ENCODE assay signal across 1 cellular context in the genomic region with DNA sequence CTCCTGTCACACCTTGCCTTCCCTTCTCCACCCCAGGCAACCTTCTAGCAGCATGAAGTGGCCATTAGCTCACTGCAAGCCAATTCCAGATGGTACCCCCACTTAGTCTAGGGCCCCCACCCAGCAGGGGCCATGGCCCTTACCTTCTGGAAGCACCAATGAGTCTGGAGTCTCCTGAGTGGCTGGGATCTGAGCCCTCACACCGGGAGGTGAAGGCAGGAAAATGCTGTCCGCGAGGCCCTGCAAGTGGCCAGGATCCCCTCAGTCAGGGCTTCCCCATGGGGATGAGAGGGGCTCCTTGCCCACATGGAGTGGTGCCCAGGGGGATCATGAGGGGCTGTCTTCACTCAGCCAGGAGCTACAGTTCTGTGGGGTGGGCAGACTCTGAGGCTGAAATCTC.
TF ChIP-seq lines count a peak whose summit lies in the region.

No MANE protein-coding gene starts in this region.

TF ChIP-seq in K562, 482 proteins besides CTCF, POLR2A, EP300 and RAD21:
- TF ChIP-seq SP2 (IDR thresholded peaks at IDR 0.05; ENCODE audit: extremely low read depth, low read depth, low read length, poor library complexity, severe bottlenecking) (no peak), ZNF830 (CRISPR knock-in tag; IDR thresholded peaks at IDR 0.05) (no peak), PCBP2 (IDR thresholded peaks at IDR 0.05; ENCODE audit: low read depth, low read length, poor library complexity, severe bottlenecking) (no peak), MIER1 (IDR thresholded peaks at IDR 0.05; ENCODE audit: low read depth) (no peak), NFE2 (IDR thresholded peaks at IDR 0.05; ENCODE audit: low read depth) (no peak), ARNT (IDR thresholded peaks at IDR 0.05) (no peak), RBM17 (IDR thresholded peaks at IDR 0.05; ENCODE audit: borderline replicate concordance, low read depth, low read length) (no peak), MNT (conservative IDR thresholded peaks at IDR 0.05) (no peak), SIX5 (IDR thresholded peaks at IDR 0.05; ENCODE audit: borderline replicate concordance in 1 of 2, insufficient read depth in 1 of 2, low read depth in 1 of 2, low read length in 2 of 2) (no peak), ZNF444 (CRISPR knock-in tag; IDR thresholded peaks at IDR 0.05) (no peak)
- TF ChIP-seq, protein P1, sequence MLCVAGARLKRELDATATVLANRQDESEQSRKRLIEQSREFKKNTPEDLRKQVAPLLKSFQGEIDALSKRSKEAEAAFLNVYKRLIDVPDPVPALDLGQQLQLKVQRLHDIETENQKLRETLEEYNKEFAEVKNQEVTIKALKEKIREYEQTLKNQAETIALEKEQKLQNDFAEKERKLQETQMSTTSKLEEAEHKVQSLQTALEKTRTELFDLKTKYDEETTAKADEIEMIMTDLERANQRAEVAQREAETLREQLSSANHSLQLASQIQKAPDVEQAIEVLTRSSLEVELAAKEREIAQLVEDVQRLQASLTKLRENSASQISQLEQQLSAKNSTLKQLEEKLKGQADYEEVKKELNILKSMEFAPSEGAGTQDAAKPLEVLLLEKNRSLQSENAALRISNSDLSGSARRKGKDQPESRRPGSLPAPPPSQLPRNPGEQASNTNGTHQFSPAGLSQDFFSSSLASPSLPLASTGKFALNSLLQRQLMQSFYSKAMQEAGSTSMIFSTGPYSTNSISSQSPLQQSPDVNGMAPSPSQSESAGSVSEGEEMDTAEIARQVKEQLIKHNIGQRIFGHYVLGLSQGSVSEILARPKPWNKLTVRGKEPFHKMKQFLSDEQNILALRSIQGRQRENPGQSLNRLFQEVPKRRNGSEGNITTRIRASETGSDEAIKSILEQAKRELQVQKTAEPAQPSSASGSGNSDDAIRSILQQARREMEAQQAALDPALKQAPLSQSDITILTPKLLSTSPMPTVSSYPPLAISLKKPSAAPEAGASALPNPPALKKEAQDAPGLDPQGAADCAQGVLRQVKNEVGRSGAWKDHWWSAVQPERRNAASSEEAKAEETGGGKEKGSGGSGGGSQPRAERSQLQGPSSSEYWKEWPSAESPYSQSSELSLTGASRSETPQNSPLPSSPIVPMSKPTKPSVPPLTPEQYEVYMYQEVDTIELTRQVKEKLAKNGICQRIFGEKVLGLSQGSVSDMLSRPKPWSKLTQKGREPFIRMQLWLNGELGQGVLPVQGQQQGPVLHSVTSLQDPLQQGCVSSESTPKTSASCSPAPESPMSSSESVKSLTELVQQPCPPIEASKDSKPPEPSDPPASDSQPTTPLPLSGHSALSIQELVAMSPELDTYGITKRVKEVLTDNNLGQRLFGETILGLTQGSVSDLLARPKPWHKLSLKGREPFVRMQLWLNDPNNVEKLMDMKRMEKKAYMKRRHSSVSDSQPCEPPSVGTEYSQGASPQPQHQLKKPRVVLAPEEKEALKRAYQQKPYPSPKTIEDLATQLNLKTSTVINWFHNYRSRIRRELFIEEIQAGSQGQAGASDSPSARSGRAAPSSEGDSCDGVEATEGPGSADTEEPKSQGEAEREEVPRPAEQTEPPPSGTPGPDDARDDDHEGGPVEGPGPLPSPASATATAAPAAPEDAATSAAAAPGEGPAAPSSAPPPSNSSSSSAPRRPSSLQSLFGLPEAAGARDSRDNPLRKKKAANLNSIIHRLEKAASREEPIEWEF (CRISPR knock-in tag; IDR thresholded peaks at IDR 0.05) = no peak
- TF ChIP-seq, protein P2, sequence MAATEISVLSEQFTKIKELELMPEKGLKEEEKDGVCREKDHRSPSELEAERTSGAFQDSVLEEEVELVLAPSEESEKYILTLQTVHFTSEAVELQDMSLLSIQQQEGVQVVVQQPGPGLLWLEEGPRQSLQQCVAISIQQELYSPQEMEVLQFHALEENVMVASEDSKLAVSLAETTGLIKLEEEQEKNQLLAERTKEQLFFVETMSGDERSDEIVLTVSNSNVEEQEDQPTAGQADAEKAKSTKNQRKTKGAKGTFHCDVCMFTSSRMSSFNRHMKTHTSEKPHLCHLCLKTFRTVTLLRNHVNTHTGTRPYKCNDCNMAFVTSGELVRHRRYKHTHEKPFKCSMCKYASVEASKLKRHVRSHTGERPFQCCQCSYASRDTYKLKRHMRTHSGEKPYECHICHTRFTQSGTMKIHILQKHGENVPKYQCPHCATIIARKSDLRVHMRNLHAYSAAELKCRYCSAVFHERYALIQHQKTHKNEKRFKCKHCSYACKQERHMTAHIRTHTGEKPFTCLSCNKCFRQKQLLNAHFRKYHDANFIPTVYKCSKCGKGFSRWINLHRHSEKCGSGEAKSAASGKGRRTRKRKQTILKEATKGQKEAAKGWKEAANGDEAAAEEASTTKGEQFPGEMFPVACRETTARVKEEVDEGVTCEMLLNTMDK (IDR thresholded peaks at IDR 0.05; ENCODE audit: borderline replicate concordance, insufficient read depth, low read depth, low read length, poor library complexity, severe bottlenecking) = no peak
